ENCODE assay signal across 14 cellular contexts in genomic region chr20:25221592-25222460, GRCh38. TPM values are rescaled to one million over a fixed set of nuclear protein-coding genes. Genes with fewer than 3 reads are reported as not detected.
A peak's percentile ranks its signal among the peaks of the same experiment; 100 is the strongest.
DNase-seq lines count a peak whose midpoint lies in the region; ATAC-seq and TF ChIP-seq lines count a peak whose summit lies in the region.
"Had no signal": no experiment of that assay in that cellular context is flagged by ENCODE, and none has a peak within 500 bp of the region (broad histone marks: within the 10 kb centered on the region; RNA-seq: fewer than 3 reads in every experiment).

No MANE protein-coding gene starts in this region.

- no peak for TF ChIP-seq CTCF in HFFc6 (IDR thresholded peaks at IDR 0.05)
- TF ChIP-seq CTCF in WTC11 (IDR thresholded peaks at IDR 0.05): no peak
- peak in 1 of 12 donors; percentile 2 for TF ChIP-seq CTCF in heart left ventricle (IDR thresholded peaks at IDR 0.05)

- no peak for TF ChIP-seq POLR2A in heart left ventricle (IDR thresholded peaks at IDR 0.05)

- peaks cover 0 to 57% (median 44%) of the 10 kb centered on the region in 9 donors for H3K36me3 ChIP-seq in heart left ventricle
- H3K36me3 ChIP-seq in skeletal muscle satellite cell (ENCODE audit: insufficient read depth, low read length): peaks cover 62% of the 10 kb centered on the region

- H3K4me3 Mint-ChIP-seq in HFFc6: no peak overlapping the region
- no peak overlapping the region for H3K4me3 Mint-ChIP-seq in WTC11
- H3K4me3 Mint-ChIP-seq: T-helper 1 cell treated with Interleukin-12 subunit alpha and Interleukin-12 subunit beta and Interleukin-4 antibody, amounts not matched to agents 30 μg/mL and 1 μg/mL, for 36 hours had no signal

- H3K9me3 Mint-ChIP-seq in HFFc6 (no peaks in the 10 kb centered on the region), WTC11 (no peaks in the 10 kb centered on the region)
- H3K9me3 Mint-ChIP-seq: T-helper 1 cell treated with Interleukin-12 subunit alpha and Interleukin-12 subunit beta and Interleukin-4 antibody, amounts not matched to agents 30 μg/mL and 1 μg/mL, for 36 hours had no signal

- no peaks in the 10 kb centered on the region for H3K27me3 ChIP-seq in heart left ventricle
- no peaks in the 10 kb centered on the region for H3K27me3 ChIP-seq in skeletal muscle satellite cell (ENCODE audit: control insufficient read depth, insufficient read depth, low read length)

- H3K4me3 ChIP-seq in heart left ventricle: no peak overlapping the region
- no peak overlapping the region for H3K4me3 ChIP-seq in skeletal muscle satellite cell (ENCODE audit: low read length)

- CTCF ChIA-PET in WTC11 (lab: Charles Lee): interaction anchor here (1.0 to 8.3 kb wide), 3 partner anchors 9 to 75 kb away, joined by 3 to 48 read pairs (median 5); partner anchors contain the start of gene PYGB

- intact Hi-C loops in heart left ventricle (cut with DNase I): no loop called here

- H3K4me1 ChIP-seq in heart left ventricle: peaks cover 10 to 93% (median 42%) of the 10 kb centered on the region in 12 donors
- H3K4me1 ChIP-seq in skeletal muscle satellite cell (ENCODE audit: control insufficient read depth, insufficient read depth, low read length): peaks cover 53% of the 10 kb centered on the region

- H3K9me3 ChIP-seq in heart left ventricle: no peaks in the 10 kb centered on the region
- no peaks in the 10 kb centered on the region for H3K9me3 ChIP-seq in skeletal muscle satellite cell (replicated peaks; ENCODE audit: low read length)

- H3K27ac Mint-ChIP-seq in HFFc6 (peak overlapping the region; percentile 49; the same call in 1 of the 2 replicates), WTC11 (peak overlapping the region; percentile 82)
- H3K27ac Mint-ChIP-seq: T-helper 1 cell treated with Interleukin-12 subunit alpha and Interleukin-12 subunit beta and Interleukin-4 antibody, amounts not matched to agents 30 μg/mL and 1 μg/mL, for 36 hours had no signal

- WGBS in heart left ventricle, 4 donors: 71 to 76% (median 75%) methylated on average over 27 to 29 of the region's 29 CpGs

- H3K27ac ChIP-seq in heart left ventricle: peak overlapping the region; percentile 40 to 96 (median 74)

- no peak overlapping the region for H3K4me2 ChIP-seq in skeletal muscle satellite cell (ENCODE audit: low read length)

- peak overlapping the region; percentile 33 for H3K9ac ChIP-seq in skeletal muscle satellite cell (ENCODE audit: low read depth, low read length)

- H3K27me3 Mint-ChIP-seq in HFFc6 (ENCODE audit: insufficient read depth) (no peaks in the 10 kb centered on the region), WTC11 (ENCODE audit: low read depth) (no peaks in the 10 kb centered on the region)

- ATAC-seq in WTC11 (no peak), heart left ventricle (peak; percentile 2 to 46 (median 21)), GM21390 (IDR thresholded peaks at IDR 0.05; ENCODE audit: unreplicated experiment) (no peak)

- H3K36me3 Mint-ChIP-seq in HFFc6 (ENCODE audit: low read depth) (peaks cover 5% of the 10 kb centered on the region; the same call in 1 of the 2 replicates), WTC11 (no peaks in the 10 kb centered on the region)

- no peak for DNase-seq in HFFc6
- DNase-seq in WTC11 (ENCODE audit: low spot score): no peak
- DNase-seq in heart left ventricle: peak in 3 of 5 donors; percentile 64 to 83 (median 69)
- DNase-seq in AG08395 (ENCODE audit: low spot score): no peak
- DNase-seq in midbrain (lab: John Stamatoyannopoulos, UW): no peak
- DNase-seq: activated CD4-positive, alpha-beta T cell treated with anti-CD3 and anti-CD28 coated beads for 48 hours; effector CD4-positive, alpha-beta T cell; foreskin fibroblast; NCI-H187 treated with DMSO at 0.1 percent for 48 hours; NCI-H524; stimulated activated CD4-positive, alpha-beta T cell treated with anti-CD3 and anti-CD28 coated beads, Interleukin-1b, Interleukin-23, amount 100 ng/mL, for 48 hours had no signal

- H3K4me1 Mint-ChIP-seq in HFFc6 (ENCODE audit: low read depth) (peaks cover 23% of the 10 kb centered on the region), WTC11 (peaks cover 3% of the 10 kb centered on the region; the same call in 1 of the 2 replicates)

- POLR2A ChIA-PET in WTC11 (lab: Charles Lee): interaction anchor here (0.5 to 1.4 kb wide), 2 partner anchors 26 to 133 kb away, joined by 3 read pairs; partner anchors contain the start of gene PYGB

TF ChIP-seq in WTC11, 78 proteins besides CTCF, POLR2A, EP300 and RAD21:
- no peak for TF ChIP-seq TEAD4 (CRISPR knock-in tag; IDR thresholded peaks at IDR 0.05)
- no peak for TF ChIP-seq AFF4 (CRISPR knock-in tag; IDR thresholded peaks at IDR 0.05; ENCODE audit: borderline replicate concordance)
- TF ChIP-seq ATF3 (CRISPR knock-in tag; conservative IDR thresholded peaks at IDR 0.05): no peak
- no peak for TF ChIP-seq MLX (CRISPR knock-in tag; IDR thresholded peaks at IDR 0.05)

RNA-seq across cellular contexts. Expression of gene PYGB, which starts 26.1 kb away (rescaled TPM):
- 10 to 100 TPM; 65.4 to 75.6 (median 70.2) TPM for total RNA-seq in HFFc6 (2021; fragmentation: NEBNext Ultra II Directional; extraction: Animal tissue kit (Norgen Biotek cat#: 25700))
- 44.5 to 48.5 TPM (median 46.3 TPM) in 3 replicates for total RNA-seq in WTC11 (2021)
- total RNA-seq in heart left ventricle: 100 to 1,000 TPM; 172 to 450 (median 233) TPM
- polyA plus RNA-seq in heart left ventricle: 100 to 1,000 TPM; 144 to 227 TPM
- total RNA-seq in skeletal muscle satellite cell (2012; rRNA removed): 414 and 533 TPM in 2 replicates

RNA-seq across cellular contexts. Expression of gene ENTPD6, which starts 26.3 kb away (rescaled TPM):
- total RNA-seq in HFFc6 (2021; fragmentation: NEBNext Ultra II Directional; extraction: Animal tissue kit (Norgen Biotek cat#: 25700)): 10 to 100 TPM; 46.2 to 53.2 (median 51.6) TPM
- 41.1 to 56.9 TPM (median 47.4 TPM) in 3 replicates for total RNA-seq in WTC11 (2021)
- 100 to 1,000 TPM in 3 of 9 donors, 10 to 100 TPM in 6; 58.7 to 139 (median 86.7) TPM for total RNA-seq in heart left ventricle
- 100 to 1,000 TPM; 131 to 200 TPM for polyA plus RNA-seq in heart left ventricle
- 75.4 and 76.6 TPM in 2 replicates for total RNA-seq in skeletal muscle satellite cell (2012; rRNA removed)

Comparison
In these comparisons a context has a peak if more than half of its experiments do, and no peak if none do; other contexts are left out.
1. DNase-seq: peak in heart left ventricle (3 of 5); none in HFFc6 (single experiment), WTC11 (single experiment), AG08395 (single experiment) and midbrain (single experiment).
2. ATAC-seq: peak in heart left ventricle (4 of 4); none in WTC11 (single experiment) and GM21390 (single experiment).